Comparison of ENCODE assay signal across 1 cellular context in genomic region chr6:30037182-30037788, GRCh38.
TF ChIP-seq lines count a peak whose summit lies in the region.

No MANE protein-coding gene starts in this region.

TF ChIP-seq in liver, 16 proteins besides CTCF, POLR2A, EP300 and RAD21 (continued from another document):
- TF ChIP-seq, protein P1, sequence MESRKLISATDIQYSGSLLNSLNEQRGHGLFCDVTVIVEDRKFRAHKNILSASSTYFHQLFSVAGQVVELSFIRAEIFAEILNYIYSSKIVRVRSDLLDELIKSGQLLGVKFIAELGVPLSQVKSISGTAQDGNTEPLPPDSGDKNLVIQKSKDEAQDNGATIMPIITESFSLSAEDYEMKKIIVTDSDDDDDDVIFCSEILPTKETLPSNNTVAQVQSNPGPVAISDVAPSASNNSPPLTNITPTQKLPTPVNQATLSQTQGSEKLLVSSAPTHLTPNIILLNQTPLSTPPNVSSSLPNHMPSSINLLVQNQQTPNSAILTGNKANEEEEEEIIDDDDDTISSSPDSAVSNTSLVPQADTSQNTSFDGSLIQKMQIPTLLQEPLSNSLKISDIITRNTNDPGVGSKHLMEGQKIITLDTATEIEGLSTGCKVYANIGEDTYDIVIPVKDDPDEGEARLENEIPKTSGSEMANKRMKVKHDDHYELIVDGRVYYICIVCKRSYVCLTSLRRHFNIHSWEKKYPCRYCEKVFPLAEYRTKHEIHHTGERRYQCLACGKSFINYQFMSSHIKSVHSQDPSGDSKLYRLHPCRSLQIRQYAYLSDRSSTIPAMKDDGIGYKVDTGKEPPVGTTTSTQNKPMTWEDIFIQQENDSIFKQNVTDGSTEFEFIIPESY (IDR thresholded peaks at IDR 0.05) = no peak
- TF ChIP-seq, protein P2, sequence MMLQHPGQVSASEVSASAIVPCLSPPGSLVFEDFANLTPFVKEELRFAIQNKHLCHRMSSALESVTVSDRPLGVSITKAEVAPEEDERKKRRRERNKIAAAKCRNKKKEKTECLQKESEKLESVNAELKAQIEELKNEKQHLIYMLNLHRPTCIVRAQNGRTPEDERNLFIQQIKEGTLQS (IDR thresholded peaks at IDR 0.05) = no peak
- TF ChIP-seq NR2F2 (IDR thresholded peaks at IDR 0.05) (no peak), HNF4G (IDR thresholded peaks at IDR 0.05) (no peak), TAF1 (conservative IDR thresholded peaks at IDR 0.05) (no peak)
TF ChIP-seq in liver: peak in this region for 0.
